26 cellular contexts compared by ENCODE assay signal in the genomic region with DNA sequence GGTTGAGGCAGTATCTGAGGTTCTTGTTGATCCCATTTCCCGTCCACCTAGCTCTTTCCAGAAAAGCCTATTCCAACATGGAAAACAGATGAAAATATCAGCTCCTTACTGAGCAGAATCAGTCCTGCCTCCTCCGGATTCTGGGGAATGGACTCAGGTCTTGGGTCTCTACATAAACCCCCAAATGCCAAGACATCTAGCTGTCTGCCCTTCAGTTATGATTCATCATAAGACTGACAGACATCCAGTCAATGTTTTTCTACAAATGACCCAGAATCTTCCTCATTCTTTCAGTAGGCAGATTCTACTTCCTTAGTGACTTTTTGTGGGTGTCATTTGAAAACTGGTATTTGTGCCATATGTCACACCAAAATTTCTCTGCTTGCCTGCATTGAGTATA.
A peak's percentile ranks its signal among the peaks of the same experiment; 100 is the strongest.
DNase-seq lines count a peak whose midpoint lies in the region; ATAC-seq and TF ChIP-seq lines count a peak whose summit lies in the region.
"Had no signal": no experiment of that assay in that cellular context is flagged by ENCODE, and none has a peak within 500 bp of the region (broad histone marks: within the 10 kb centered on the region; RNA-seq: fewer than 3 reads in every experiment).

No MANE protein-coding gene starts in this region.

- peak; percentile 34 to 55 for ATAC-seq in activated naive CD4-positive, alpha-beta T cell treated with anti-CD3 and anti-CD28 coated beads, Interleukin-2, amount 50 U/mL, for 72 hours
- ATAC-seq in PC-3: no peak
- ATAC-seq in foreskin keratinocyte: no peak
- ATAC-seq in HG03159 (IDR thresholded peaks at IDR 0.05; ENCODE audit: unreplicated experiment): no peak
- ATAC-seq: lower lobe of right lung, psoas muscle had no signal

- H3K27ac Mint-ChIP-seq in activated naive CD4-positive, alpha-beta T cell treated with anti-CD3 and anti-CD28 coated beads, Interleukin-2, amount 50 U/mL, for 72 hours: peak overlapping the region; percentile 68 to 93
- peak overlapping the region; percentile 32 for H3K27ac Mint-ChIP-seq in type B pancreatic cell

- no peak overlapping the region for H2AFZ ChIP-seq in PC-3 (ENCODE audit: low read length)

- no peaks in the 10 kb centered on the region for H3K36me3 ChIP-seq in PC-3 (ENCODE audit: low read depth, low read length)
- H3K36me3 ChIP-seq: HAP-1, lower lobe of right lung, vagina had no signal

- no peaks in the 10 kb centered on the region for H3K9me2 ChIP-seq in PC-3 (replicated peaks; ENCODE audit: low read length)

- CTCF ChIA-PET in PC-3 (lab: Charles Lee): interaction anchor here (0.6 kb wide), 1 partner anchor 155 kb away, joined by 3 read pairs; no protein-coding TSS in a partner anchor

- intact Hi-C loops in PC-3 (cut with micrococcal nuclease): no loop called here

- TF ChIP-seq CTCF in PC-3 (conservative IDR thresholded peaks at IDR 0.05; ENCODE audit: low read depth, low read length) (no peak), foreskin keratinocyte (conservative IDR thresholded peaks at IDR 0.05) (no peak), type B pancreatic cell (conservative IDR thresholded peaks at IDR 0.05) (no peak)

- no peaks in the 10 kb centered on the region for H3K27me3 Mint-ChIP-seq in type B pancreatic cell

- H3K4me1 ChIP-seq in PC-3 (ENCODE audit: insufficient read depth, low read length) (peaks cover 26% of the 10 kb centered on the region), foreskin keratinocyte (peaks cover 33% of the 10 kb centered on the region)
- H3K4me1 ChIP-seq: HAP-1, lower lobe of right lung, psoas muscle, vagina had no signal

- no peaks in the 10 kb centered on the region for H4K20me1 ChIP-seq in PC-3 (ENCODE audit: low read length)

- peaks cover 6 to 7% of the 10 kb centered on the region in 2 donors for H3K36me3 Mint-ChIP-seq in activated naive CD4-positive, alpha-beta T cell treated with anti-CD3 and anti-CD28 coated beads, Interleukin-2, amount 50 U/mL, for 72 hours
- no peaks in the 10 kb centered on the region for H3K36me3 Mint-ChIP-seq in type B pancreatic cell
- H3K36me3 Mint-ChIP-seq: CD14-positive monocyte had no signal

- H3K4me3 Mint-ChIP-seq in type B pancreatic cell: no peak overlapping the region
- H3K4me3 Mint-ChIP-seq: CD14-positive monocyte had no signal

- H3K4me2 ChIP-seq in PC-3 (ENCODE audit: low read length): no peak overlapping the region

- H3K9me3 Mint-ChIP-seq in activated naive CD4-positive, alpha-beta T cell treated with anti-CD3 and anti-CD28 coated beads, Interleukin-2, amount 50 U/mL, for 72 hours: peaks cover 0 to 4% of the 10 kb centered on the region in 2 donors
- H3K9me3 Mint-ChIP-seq in type B pancreatic cell: no peaks in the 10 kb centered on the region

- no peak for DNase-seq in activated naive CD4-positive, alpha-beta T cell treated with anti-CD3 and anti-CD28 coated beads, Interleukin-2, amount 50 U/mL, for 72 hours (ENCODE audit: low spot score in 2 of 2)
- no peak for DNase-seq in activated naive CD4-positive, alpha-beta T cell treated with anti-CD3 and anti-CD28 coated beads, Interleukin-2, amount 50 U/mL, for 16 hours
- DNase-seq in PC-3: peak; percentile 14
- peak in 1 of 2 donors; percentile 59 for DNase-seq in foreskin keratinocyte
- DNase-seq in type B pancreatic cell (ENCODE audit: extremely low spot score, unreplicated experiment): no peak
- no peak for DNase-seq in anterior cingulate cortex (lab: John Stamatoyannopoulos, UW)
- no peak for DNase-seq in SKM-1 (lab: John Stamatoyannopoulos, UW; ENCODE audit: unreplicated experiment)
- DNase-seq: activated CD4-positive, alpha-beta T cell treated with anti-CD3 and anti-CD28 coated beads, Interleukin-2, amount 50 U/mL, for 4 hours; activated T-cell treated with anti-CD3 and anti-CD28 coated beads for 4 hours; cerebellar nuclear complex; glutamatergic neuron; lower lobe of right lung; NCI-H1092; NCI-H187; NCI-H69; psoas muscle; RPMI8226; stimulated activated CD4-positive, alpha-beta T cell treated with anti-CD3 and anti-CD28 coated beads, Interleukin-1b, Interleukin-23, amount 100 ng/mL, for 48 hours; T-helper 2 cell had no signal

- no peaks in the 10 kb centered on the region for H3K79me2 ChIP-seq in PC-3 (ENCODE audit: low read length)

- no peaks in the 10 kb centered on the region for H3K9me3 ChIP-seq in PC-3 (ENCODE audit: low read length)
- H3K9me3 ChIP-seq: HAP-1, lower lobe of right lung, psoas muscle, vagina had no signal

- no peaks in the 10 kb centered on the region for H3K4me1 Mint-ChIP-seq in type B pancreatic cell (ENCODE audit: unreplicated experiment)

- no TSS peak for BruUV-seq in PC-3 (replicated peaks; lab: Mats Ljungman, UMichigan)

- H3F3A ChIP-seq in PC-3 (ENCODE audit: low read length, unreplicated experiment): no peaks in the 10 kb centered on the region

- H3K9ac ChIP-seq in PC-3 (ENCODE audit: low read length): no peak overlapping the region

- 0 out of 2 replicates have a peak overlapping the region, but pooled peaks have one; percentile 14 for H3K27ac ChIP-seq in PC-3 (ENCODE audit: low read length)
- H3K27ac ChIP-seq in foreskin keratinocyte: peak overlapping the region; percentile 58
- H3K27ac ChIP-seq: lower lobe of right lung, psoas muscle, SK-N-MC, skin epidermis, vagina, VCaP had no signal

- H3K27me3 ChIP-seq in PC-3 (ENCODE audit: low read length) (no peaks in the 10 kb centered on the region), foreskin keratinocyte (no peaks in the 10 kb centered on the region)
- H3K27me3 ChIP-seq: vagina had no signal

- POLR2A ChIA-PET in PC-3 (lab: Charles Lee; ENCODE audit: unreplicated experiment): interaction anchor here (0.6 to 0.8 kb wide), 2 partner anchors 69 to 103 kb away, joined by 4 to 7 read pairs; a partner anchor contains a TSS

- no peak overlapping the region for H3K4me3 ChIP-seq in PC-3 (ENCODE audit: low read length)
- H3K4me3 ChIP-seq: HAP-1, lower lobe of right lung, psoas muscle, SK-N-MC, skin epidermis, vagina had no signal

Comparison
In these comparisons a context has a peak if more than half of its experiments do, and no peak if none do; other contexts are left out.
1. ATAC-seq: peak in activated naive CD4-positive, alpha-beta T cell treated with anti-CD3 and anti-CD28 coated beads, Interleukin-2, amount 50 U/mL, for 72 hours (2 of 2); none in PC-3 (single experiment), foreskin keratinocyte (single experiment) and HG03159 (single experiment).